8 cellular contexts compared by ENCODE assay signal in genomic region chr4:109701566-109702399, GRCh38. TPM values are rescaled to one million over a fixed set of nuclear protein-coding genes. Genes with fewer than 3 reads are reported as not detected.
A peak's percentile ranks its signal among the peaks of the same experiment; 100 is the strongest.
DNase-seq lines count a peak whose midpoint lies in the region; ATAC-seq, FAIRE-seq and TF ChIP-seq lines count a peak whose summit lies in the region.

No MANE protein-coding gene starts in this region.

- no peaks in the 10 kb centered on the region for H3K9me3 ChIP-seq in GM23248 (ENCODE audit: low read depth)
- H3K9me3 ChIP-seq in iPS DF 6.9 (ENCODE audit: control insufficient read depth, insufficient read depth, low read length), result no peaks in the 10 kb centered on the region
- no peaks in the 10 kb centered on the region for H3K9me3 ChIP-seq in small intestine (ENCODE audit: control insufficient read depth, low read depth)

- H3K79me2 ChIP-seq in ACC112 (ENCODE audit: control insufficient read depth, insufficient read depth, low read length, unreplicated experiment) (peaks cover 19% of the 10 kb centered on the region), GM23248 (ENCODE audit: insufficient read depth) (peaks cover 26% of the 10 kb centered on the region)

- in situ Hi-C loops in GM23248 (cut with MboI), result no loop called here

- H4K20me1 ChIP-seq in GM23248 (ENCODE audit: insufficient read depth), result no peaks in the 10 kb centered on the region

- peaks cover 7% of the 10 kb centered on the region for H3K4me1 ChIP-seq in ACC112 (ENCODE audit: control insufficient read depth, insufficient read depth, low read length, unreplicated experiment)
- H3K4me1 ChIP-seq in GM23248 (ENCODE audit: insufficient read depth), result peaks cover 12% of the 10 kb centered on the region; the same call in 1 of the 2 replicates
- H3K4me1 ChIP-seq in iPS DF 6.9 (ENCODE audit: control insufficient read depth, insufficient read depth, low read length), result no peaks in the 10 kb centered on the region
- H3K4me1 ChIP-seq in small intestine (ENCODE audit: control insufficient read depth in 2 of 2, insufficient read depth in 1 of 2, low read depth in 1 of 2, low read length in 1 of 2), result peaks cover 11 to 18% of the 10 kb centered on the region in 2 donors

- H3K9ac ChIP-seq in GM23248, result peak overlapping the region; percentile 81

- H3K4me3 ChIP-seq in ACC112 (ENCODE audit: low read depth, low read length) (peak overlapping the region; percentile 91), GM23248 (peak overlapping the region; percentile 83), WI38 (ENCODE audit: low read depth, low read length) (peak overlapping the region; percentile 81), iPS DF 6.9 (ENCODE audit: low read length) (peak overlapping the region; percentile 74; the same call in 1 of the 2 replicates), small intestine (ENCODE audit: low read depth in 1 of 2, low read length in 2 of 2) (peak overlapping the region; percentile 79 to 81)

- H2AFZ ChIP-seq in ACC112 (ENCODE audit: low read length, unreplicated experiment), result peak overlapping the region; percentile 99
- peak overlapping the region; percentile 98 for H2AFZ ChIP-seq in GM23248

- H3F3A ChIP-seq in GM23248 (ENCODE audit: insufficient read depth), result peaks cover 11% of the 10 kb centered on the region

- no peak for TF ChIP-seq CTCF in WI38 (IDR thresholded peaks at IDR 0.05; ENCODE audit: low read depth, low read length)

- 62 to 64% methylated on average over 21 of the region's 21 CpGs for WGBS in GM23248 (ENCODE audit: low coverage in 1 of 2, low lambda C conversion rate in 2 of 2, missing lambda C conversion rate in 2 of 2), 2 experiments
- no CpG with 5 or more reads among the region's 21 CpGs for WGBS in iPS DF 6.9 (ENCODE audit: insufficient coverage, insufficient read length)
- WGBS in small intestine, 3 donors, result 13 to 37% (median 21%) methylated on average over 21 of the region's 21 CpGs

- no peak for FAIRE-seq in small intestine (lab: Jason Lieb, UNC)

- no peaks in the 10 kb centered on the region for H3K9me2 ChIP-seq in GM23248 (ENCODE audit: insufficient read depth)

- peaks cover 6% of the 10 kb centered on the region; the same call in 1 of the 2 replicates for H3K36me3 ChIP-seq in ACC112 (ENCODE audit: insufficient read depth, low read length)
- no peaks in the 10 kb centered on the region for H3K36me3 ChIP-seq in GM23248 (ENCODE audit: low read depth)
- no peaks in the 10 kb centered on the region for H3K36me3 ChIP-seq in iPS DF 6.9 (ENCODE audit: control insufficient read depth, insufficient read depth, low read length)
- H3K36me3 ChIP-seq in small intestine (ENCODE audit: control insufficient read depth in 2 of 2, insufficient read depth in 2 of 2, low read length in 2 of 2), result peaks cover 2 to 6% of the 10 kb centered on the region in 2 donors

- ATAC-seq in GM19397 (IDR thresholded peaks at IDR 0.05; ENCODE audit: unreplicated experiment) (no peak), HG03175 (IDR thresholded peaks at IDR 0.05; ENCODE audit: unreplicated experiment) (no peak), HG02678 (IDR thresholded peaks at IDR 0.05; ENCODE audit: unreplicated experiment) (no peak)

- no peaks in the 10 kb centered on the region for H3K27me3 ChIP-seq in ACC112 (ENCODE audit: insufficient read depth, low read length)
- H3K27me3 ChIP-seq in GM23248 (replicated peaks; ENCODE audit: insufficient read depth), result no peaks in the 10 kb centered on the region
- H3K27me3 ChIP-seq in iPS DF 6.9 (ENCODE audit: control insufficient read depth, insufficient read depth, low read length), result no peaks in the 10 kb centered on the region
- H3K27me3 ChIP-seq in small intestine (ENCODE audit: control insufficient read depth in 2 of 2, insufficient read depth in 2 of 2, low read length in 2 of 2), result no peaks in the 10 kb centered on the region

- DNase-seq in GM23248 (no peak), iPS DF 6.9 (ENCODE audit: low read depth, low spot score) (peak; percentile 9), small intestine (peak; percentile 82)

- H3K27ac ChIP-seq in ACC112 (ENCODE audit: low read depth, low read length) (peak overlapping the region; percentile 28; the same call in 1 of the 2 replicates), GM23248 (peak overlapping the region; percentile 60), iPS DF 6.9 (ENCODE audit: low read length) (no peak overlapping the region), small intestine (ENCODE audit: low read depth in 1 of 2, low read length in 1 of 2) (peak overlapping the region; percentile 93)

- H3K4me2 ChIP-seq in GM23248 (ENCODE audit: unreplicated experiment), result peak overlapping the region; percentile 82

RNA-seq across cellular contexts. Expression of gene CASP6, which starts 1.5 kb away (rescaled TPM):
- total RNA-seq in GM23248 (2014; rRNA removed; shearing (Covaris generic)), result 15.4 and 15.8 TPM in 2 replicates
- polyA plus RNA-seq in GM23248 (2016; fragmentation: Nextera tagmentation; extraction: Ambion mirVana), result 18.5 and 27.3 TPM in 2 replicates
- 100 to 1,000 TPM in 1 of 3 donors, 10 to 100 TPM in 2; 65.1 to 123 (median 74.8) TPM for polyA plus RNA-seq in small intestine

RNA-seq across cellular contexts. Expression of gene PLA2G12A, which starts 28.1 kb away (rescaled TPM):
- 11.4 and 14.4 TPM in 2 replicates for total RNA-seq in GM23248 (2014; rRNA removed; shearing (Covaris generic))
- polyA plus RNA-seq in GM23248 (2016; fragmentation: Nextera tagmentation; extraction: Ambion mirVana) (41.5 and 44.8 TPM in 2 replicates), small intestine (10 to 100 TPM; 11.4 to 91.9 (median 14.8) TPM)
